Comparison of ENCODE assay signal across 8 cellular contexts in the genomic region with DNA sequence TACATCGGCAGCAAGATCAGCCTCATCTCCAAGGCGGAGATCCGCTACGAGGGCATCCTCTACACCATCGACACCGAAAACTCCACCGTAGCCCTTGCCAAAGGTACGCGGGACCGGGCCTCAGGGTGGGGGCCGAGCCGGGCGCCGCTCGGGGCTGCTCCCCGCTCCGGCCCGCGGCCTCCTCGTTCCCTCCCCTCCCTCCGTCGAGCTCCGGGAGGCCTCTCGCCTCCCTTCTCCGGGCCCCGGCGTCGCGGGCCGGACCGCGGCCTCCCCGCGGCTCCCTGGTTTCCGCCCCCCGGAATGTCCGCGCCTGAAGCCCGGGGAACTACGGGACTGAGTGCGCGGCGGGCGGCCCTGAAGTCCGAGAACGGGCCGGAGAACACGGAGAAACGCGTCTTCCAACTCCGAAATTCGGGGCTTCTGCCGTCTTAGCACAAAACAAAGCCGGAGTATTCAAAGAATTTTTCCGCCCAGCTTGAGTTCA. TPM values are rescaled to one million over a fixed set of nuclear protein-coding genes. Genes with fewer than 3 reads are reported as not detected.
DNase-seq lines count a peak whose midpoint lies in the region; ATAC-seq lines count a peak whose summit lies in the region.

No MANE protein-coding gene starts in this region.

- no peaks in the 10 kb centered on the region for H3K9me3 Mint-ChIP-seq in activated naive CD8-positive, alpha-beta T cell (ENCODE audit: low read depth)

- peak; percentile 59 for DNase-seq in HS-27A (ENCODE audit: low read depth)
- peak; percentile 49 for DNase-seq in left ventricle myocardium superior
- DNase-seq in sciatic nerve (ENCODE audit: low spot score) = no peak
- no peak for DNase-seq in RKO (ENCODE audit: low spot score)
- no peak for DNase-seq in SK-N-DZ (ENCODE audit: low spot score)

- intact Hi-C loops in left ventricle myocardium superior (cut with micrococcal nuclease) (no loop called here), sciatic nerve (cut with DNase I) (no loop called here)

- peak overlapping the region; percentile 99 for H3K27ac Mint-ChIP-seq in activated naive CD8-positive, alpha-beta T cell

- peaks cover 7% of the 10 kb centered on the region for H3K4me1 ChIP-seq in ES-I3 (ENCODE audit: insufficient read depth, low read length)

- no peaks in the 10 kb centered on the region for H3K27me3 Mint-ChIP-seq in activated naive CD8-positive, alpha-beta T cell

- ATAC-seq in GM21423 (IDR thresholded peaks at IDR 0.05; ENCODE audit: unreplicated experiment) (peak; percentile 22), left ventricle myocardium superior (peak; percentile 66), sciatic nerve (peak; percentile 55)

- peaks cover 50% of the 10 kb centered on the region for H3K4me1 Mint-ChIP-seq in activated naive CD8-positive, alpha-beta T cell (ENCODE audit: low read depth)

- H3K36me3 ChIP-seq in ES-I3 (ENCODE audit: insufficient read depth, low read length) = 0 out of 2 replicates have a peak, but pooled peaks cover 3% of the 10 kb centered on the region

- H3K36me3 Mint-ChIP-seq in activated naive CD8-positive, alpha-beta T cell = no peaks in the 10 kb centered on the region

- peak overlapping the region; percentile 96 for H3K4me3 Mint-ChIP-seq in activated naive CD8-positive, alpha-beta T cell

- peak overlapping the region; percentile 90 for H3K9ac ChIP-seq in ES-I3 (ENCODE audit: low read depth, low read length)

- H3K9me3 ChIP-seq in ES-I3 (ENCODE audit: control insufficient read depth, insufficient read depth, low read length) = no peaks in the 10 kb centered on the region

RNA-seq across cellular contexts. Expression of gene LSM14A, which starts 0.4 kb away (rescaled TPM):
- 66.6 TPM for total RNA-seq in left ventricle myocardium superior
- total RNA-seq in sciatic nerve = 109 TPM
- 67.5 and 74.4 TPM in 2 replicates for polyA plus RNA-seq in SK-N-DZ (2014; cell fraction: cytosol; rRNA removed)
- 25.4 and 29.1 TPM in 2 replicates for polyA plus RNA-seq in SK-N-DZ (2014; cell fraction: nucleus; rRNA removed)

Comparison
In these comparisons a context has a peak if more than half of its experiments do, and no peak if none do; other contexts are left out.
1. DNase-seq: peak in HS-27A (single experiment) and left ventricle myocardium superior (single experiment); none in sciatic nerve (single experiment), RKO (single experiment) and SK-N-DZ (single experiment).
2. Peak in every context shown above with its lines, with median percentiles within 50 percentile points of each other: ATAC-seq.